ENCODE assay signal across 14 cellular contexts in the genomic region with DNA sequence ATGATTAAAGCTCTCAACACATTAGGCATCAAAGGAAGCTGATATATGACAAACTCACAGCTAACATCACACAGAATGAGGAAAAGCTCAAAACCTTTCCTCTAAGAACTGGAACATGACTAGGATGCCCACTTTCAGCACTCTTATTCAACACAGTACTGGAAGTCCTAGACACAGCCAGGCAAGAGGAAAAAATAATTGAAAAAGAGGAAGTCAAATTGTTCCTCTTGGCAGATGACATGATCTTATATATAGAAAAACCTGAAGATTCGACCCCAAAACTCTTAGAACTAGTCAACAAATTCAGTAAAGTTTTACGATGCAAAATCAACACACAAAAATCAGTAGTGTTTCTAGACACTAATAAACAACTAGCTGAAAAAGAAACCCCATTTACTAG.
"Had no signal": no experiment of that assay in that cellular context is flagged by ENCODE, and none has a peak within 500 bp of the region (broad histone marks: within the 10 kb centered on the region; RNA-seq: fewer than 3 reads in every experiment).

No MANE protein-coding gene starts in this region.

- FAIRE-seq: frontal cortex, kidney had no signal

- H3K27ac ChIP-seq: coronary artery, left ventricle myocardium inferior, testis, upper lobe of right lung had no signal

- DNase-seq: activated effector memory CD4-positive, alpha-beta T cell treated with Interleukin-2 at 50 U/mL for 16 hours; activated T-cell treated with anti-CD3 and anti-CD28 coated beads, Interleukin-2, amount 50 U/mL, for 24 hours; central memory CD4-positive, alpha-beta T cell; effector CD4-positive, alpha-beta T cell; kidney; left ventricle myocardium inferior; nephron progenitor cell; stimulated activated CD4-positive, alpha-beta T cell treated with anti-CD3 and anti-CD28 coated beads, Interleukin-4, amount 100 ng/mL, for 24 hours; stimulated activated naive CD8-positive, alpha-beta T cell treated with anti-CD3 and anti-CD28 coated beads, Interleukin-15, amount 100 ng/mL, for 72 hours; testis; upper lobe of right lung had no signal

- H3K4me3 ChIP-seq: coronary artery, left ventricle myocardium inferior, testis, upper lobe of right lung had no signal

- H3K36me3 ChIP-seq: left ventricle myocardium inferior, upper lobe of right lung had no signal

- H3K9me3 ChIP-seq: testis had no signal

- H3K27me3 ChIP-seq: testis, upper lobe of right lung had no signal

- ATAC-seq: activated CD4-positive, CD25-positive, alpha-beta regulatory T cell treated with anti-CD3 and anti-CD28 coated beads, Interleukin-2, amount 50 U/mL, for 24 hours; stimulated activated naive CD8-positive, alpha-beta T cell treated with anti-CD3 and anti-CD28 coated beads, Interleukin-15, amount 100 ng/mL, for 72 hours; upper lobe of right lung had no signal

- H3K4me1 ChIP-seq: left ventricle myocardium inferior, testis, upper lobe of right lung had no signal
